In the genomic region with DNA sequence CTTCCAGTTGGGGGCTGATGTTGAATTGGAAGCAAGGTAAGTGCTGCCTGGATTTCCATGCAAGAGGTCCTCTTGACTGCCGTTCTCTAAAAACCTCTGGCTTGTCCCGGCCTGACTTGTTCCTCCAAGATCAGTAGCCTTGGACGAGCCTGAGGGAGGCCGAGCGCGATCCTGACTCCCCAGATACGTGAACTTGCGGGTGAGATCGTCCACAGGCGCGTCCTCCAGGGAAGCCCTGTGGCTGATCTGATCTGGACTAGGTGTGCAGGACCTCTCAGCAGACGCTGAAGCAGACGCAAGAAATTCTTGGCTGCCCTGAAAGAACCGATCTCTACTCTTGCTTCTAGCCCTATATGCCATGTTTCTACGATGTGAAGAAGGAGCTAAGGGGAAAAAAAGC, we compare ENCODE assay signal across 23 cellular contexts. TPM values are rescaled to one million over a fixed set of nuclear protein-coding genes. Genes with fewer than 3 reads are reported as not detected.
A peak's percentile ranks its signal among the peaks of the same experiment; 100 is the strongest.
DNase-seq lines count a peak whose midpoint lies in the region; ATAC-seq and TF ChIP-seq lines count a peak whose summit lies in the region.
"Had no signal": no experiment of that assay in that cellular context is flagged by ENCODE, and none has a peak within 500 bp of the region (broad histone marks: within the 10 kb centered on the region; RNA-seq: fewer than 3 reads in every experiment).

No MANE protein-coding gene starts in this region.

- no peak for ATAC-seq in CD8-positive, alpha-beta T cell
- ATAC-seq in activated T-helper 17 cell treated with anti-CD3 and anti-CD28 coated beads, Interleukin-2, amount 50 U/mL, for 72 hours (replicated peaks), result no peak
- ATAC-seq in natural killer cell, result no peak
- ATAC-seq: lower lobe of right lung, Right ventricle myocardium inferior had no signal

- H3K9me2 ChIP-seq in SK-N-SH, result no peaks in the 10 kb centered on the region

- H3K4me3 ChIP-seq in CD8-positive, alpha-beta T cell (ENCODE audit: low read depth, low read length), result no peak overlapping the region
- H3K4me3 ChIP-seq in SK-N-SH (ENCODE audit: low read depth in 2 of 2, low read length in 1 of 2), result no peak overlapping the region
- H3K4me3 ChIP-seq: breast epithelium, colonic mucosa, lower lobe of right lung, smooth muscle cell, stomach, tibial nerve had no signal

- no peaks in the 10 kb centered on the region for H3K27me3 ChIP-seq in CD8-positive, alpha-beta T cell (ENCODE audit: insufficient read depth, low read length)
- no peaks in the 10 kb centered on the region for H3K27me3 ChIP-seq in SK-N-SH (ENCODE audit: insufficient read depth)
- H3K27me3 ChIP-seq: breast epithelium, colonic mucosa, stomach, tibial nerve had no signal

- no peaks in the 10 kb centered on the region for H3K9me3 Mint-ChIP-seq in activated CD4-positive, alpha-beta T cell treated with anti-CD3 and anti-CD28 coated beads, Interleukin-2, amount 10 ng/mL, durations not matched to agents 24 days and 14 days
- no peaks in the 10 kb centered on the region for H3K9me3 Mint-ChIP-seq in CD8-positive, alpha-beta T cell
- H3K9me3 Mint-ChIP-seq in activated T-helper 17 cell treated with anti-CD3 and anti-CD28 coated beads, Interleukin-2, amount 50 U/mL, for 72 hours, result no peaks in the 10 kb centered on the region
- no peaks in the 10 kb centered on the region for H3K9me3 Mint-ChIP-seq in natural killer cell

- no peak overlapping the region for H3K27ac ChIP-seq in CD8-positive, alpha-beta T cell (ENCODE audit: low read depth, low read length)
- H3K27ac ChIP-seq in SK-N-SH (ENCODE audit: low read depth in 2 of 2, low read length in 1 of 2), result no peak overlapping the region
- H3K27ac ChIP-seq: colonic mucosa, lower lobe of right lung had no signal

- H3K79me2 ChIP-seq in SK-N-SH (ENCODE audit: insufficient read depth), result no peaks in the 10 kb centered on the region

- H3K9me3 ChIP-seq in CD8-positive, alpha-beta T cell (ENCODE audit: low read length), result no peaks in the 10 kb centered on the region
- no peaks in the 10 kb centered on the region for H3K9me3 ChIP-seq in SK-N-SH
- H3K9me3 ChIP-seq: breast epithelium, colonic mucosa, lower lobe of right lung, stomach, tibial nerve had no signal

- no peak overlapping the region for H3K4me2 ChIP-seq in SK-N-SH
- H3K4me2 ChIP-seq: smooth muscle cell had no signal

- H3K4me3 Mint-ChIP-seq in activated CD4-positive, alpha-beta T cell treated with anti-CD3 and anti-CD28 coated beads, Interleukin-2, amount 10 ng/mL, durations not matched to agents 24 days and 14 days, result peak overlapping the region; percentile 15
- peak overlapping the region; percentile 58 for H3K4me3 Mint-ChIP-seq in CD8-positive, alpha-beta T cell
- H3K4me3 Mint-ChIP-seq in activated T-helper 17 cell treated with anti-CD3 and anti-CD28 coated beads, Interleukin-2, amount 50 U/mL, for 72 hours, result no peak overlapping the region
- no peak overlapping the region for H3K4me3 Mint-ChIP-seq in natural killer cell

- no peak for DNase-seq in activated CD4-positive, alpha-beta T cell treated with anti-CD3 and anti-CD28 coated beads, Interleukin-2, amount 10 ng/mL, durations not matched to agents 24 days and 14 days
- DNase-seq in activated CD4-positive, alpha-beta T cell treated with anti-CD3 and anti-CD28 coated beads, Interleukin-2, amount 50 U/mL, for 4 hours, result no peak
- peak in 1 of 7 experiments; percentile 40 for DNase-seq in CD8-positive, alpha-beta T cell
- DNase-seq in natural killer cell (no peak), Kasumi-1 (lab: John Stamatoyannopoulos, UW) (no peak), SK-N-SH (no peak), nucleus accumbens (lab: John Stamatoyannopoulos, UW) (no peak)
- DNase-seq: amniotic stem cell; colonic mucosa; Karpas-422; kidney; lower lobe of right lung; NCI-H1048; NCI-H1930; NCI-H226; OCI-M1; stimulated activated CD4-positive, alpha-beta T cell treated with anti-CD3 and anti-CD28 coated beads, Interleukin-4, amount 100 ng/mL, for 1 hour; stomach had no signal

- H3K36me3 ChIP-seq in CD8-positive, alpha-beta T cell (ENCODE audit: insufficient read depth, low read length), result peaks cover 90% of the 10 kb centered on the region
- peaks cover 44 to 60% of the 10 kb centered on the region in 2 experiments for H3K36me3 ChIP-seq in SK-N-SH (replicated peaks in 1 of 2; ENCODE audit: control insufficient read depth in 1 of 2, insufficient read depth in 2 of 2, low read length in 1 of 2)

- CTCF ChIA-PET in CD8-positive, alpha-beta T cell (lab: Charles Lee), result interaction anchor here (1.0 to 3.6 kb wide), 6 partner anchors 15 to 48 kb away, joined by 3 to 14 read pairs (median 4); no protein-coding TSS in a partner anchor
- CTCF ChIA-PET in SK-N-SH (lab: Yijun Ruan, JAX), result interaction anchor here (0.6 to 1.4 kb wide), 4 partner anchors 63 to 194 kb away, joined by 3 to 10 read pairs (median 4); no protein-coding TSS in a partner anchor

- H3K27me3 Mint-ChIP-seq in activated CD4-positive, alpha-beta T cell treated with anti-CD3 and anti-CD28 coated beads, Interleukin-2, amount 10 ng/mL, durations not matched to agents 24 days and 14 days, result no peaks in the 10 kb centered on the region
- no peaks in the 10 kb centered on the region for H3K27me3 Mint-ChIP-seq in CD8-positive, alpha-beta T cell (ENCODE audit: low read depth)
- no peaks in the 10 kb centered on the region for H3K27me3 Mint-ChIP-seq in activated T-helper 17 cell treated with anti-CD3 and anti-CD28 coated beads, Interleukin-2, amount 50 U/mL, for 72 hours
- no peaks in the 10 kb centered on the region for H3K27me3 Mint-ChIP-seq in natural killer cell (ENCODE audit: low read depth in 2 of 2)

- H2AFZ ChIP-seq in SK-N-SH (ENCODE audit: low read depth), result no peak overlapping the region

- 98% methylated on average over 15 of the region's 15 CpGs for WGBS in SK-N-SH (ENCODE audit: low lambda C conversion rate)

- TF ChIP-seq RAD21 in SK-N-SH (IDR thresholded peaks at IDR 0.05; ENCODE audit: low read length), result no peak

- H3K27ac Mint-ChIP-seq in activated CD4-positive, alpha-beta T cell treated with anti-CD3 and anti-CD28 coated beads, Interleukin-2, amount 10 ng/mL, durations not matched to agents 24 days and 14 days, result peak overlapping the region; percentile 53
- peak overlapping the region; percentile 66 for H3K27ac Mint-ChIP-seq in CD8-positive, alpha-beta T cell
- peak overlapping the region; percentile 58 for H3K27ac Mint-ChIP-seq in activated T-helper 17 cell treated with anti-CD3 and anti-CD28 coated beads, Interleukin-2, amount 50 U/mL, for 72 hours
- peak overlapping the region; percentile 27 to 78 for H3K27ac Mint-ChIP-seq in natural killer cell

- H3K4me1 Mint-ChIP-seq in activated CD4-positive, alpha-beta T cell treated with anti-CD3 and anti-CD28 coated beads, Interleukin-2, amount 10 ng/mL, durations not matched to agents 24 days and 14 days, result peaks cover 73% of the 10 kb centered on the region
- peaks cover 80% of the 10 kb centered on the region for H3K4me1 Mint-ChIP-seq in CD8-positive, alpha-beta T cell (ENCODE audit: low read depth)
- peaks cover 32% of the 10 kb centered on the region for H3K4me1 Mint-ChIP-seq in activated T-helper 17 cell treated with anti-CD3 and anti-CD28 coated beads, Interleukin-2, amount 50 U/mL, for 72 hours
- H3K4me1 Mint-ChIP-seq in natural killer cell, result peaks cover 60 to 65% of the 10 kb centered on the region in 2 donors

- TF ChIP-seq EP300 in SK-N-SH (IDR thresholded peaks at IDR 0.05; ENCODE audit: borderline replicate concordance in 1 of 2, low read depth in 1 of 2, low read length in 1 of 2), result no peak

- peaks cover 9% of the 10 kb centered on the region for H3F3A ChIP-seq in SK-N-SH (replicated peaks; ENCODE audit: insufficient read depth)

- no peak for TF ChIP-seq CTCF in CD8-positive, alpha-beta T cell (IDR thresholded peaks at IDR 0.05)
- TF ChIP-seq CTCF in natural killer cell (IDR thresholded peaks at IDR 0.05) (no peak), SK-N-SH (IDR thresholded peaks at IDR 0.05) (no peak)

- intact Hi-C loops in activated CD4-positive, alpha-beta T cell treated with anti-CD3 and anti-CD28 coated beads, Interleukin-2, amount 10 ng/mL, durations not matched to agents 24 days and 14 days (cut with micrococcal nuclease), result no loop called here
- intact Hi-C loops in CD8-positive, alpha-beta T cell (cut with DNase I, micrococcal nuclease), result loop anchor here (1.0 to 10.0 kb wide), 3 partner anchors 29 to 1095 kb away; partner anchors contain the start of genes KDM7A (in 1 of the 2) and ZC3HAV1 (in 1 of the 2)
- intact Hi-C loops in natural killer cell (cut with micrococcal nuclease), result no loop called here

- peaks cover 86% of the 10 kb centered on the region for H3K36me3 Mint-ChIP-seq in activated CD4-positive, alpha-beta T cell treated with anti-CD3 and anti-CD28 coated beads, Interleukin-2, amount 10 ng/mL, durations not matched to agents 24 days and 14 days (ENCODE audit: low read depth)
- peaks cover 98% of the 10 kb centered on the region for H3K36me3 Mint-ChIP-seq in CD8-positive, alpha-beta T cell
- peaks cover 100% of the 10 kb centered on the region for H3K36me3 Mint-ChIP-seq in activated T-helper 17 cell treated with anti-CD3 and anti-CD28 coated beads, Interleukin-2, amount 50 U/mL, for 72 hours (ENCODE audit: low read depth)
- H3K36me3 Mint-ChIP-seq in natural killer cell, result peaks cover 37% of the 10 kb centered on the region

- H3K9ac ChIP-seq in SK-N-SH, result no peak overlapping the region

- POLR2A ChIA-PET in CD8-positive, alpha-beta T cell (lab: Charles Lee), result interaction anchor here (0.7 to 1.4 kb wide), 7 partner anchors 9 to 38 kb away, joined by 3 to 5 read pairs (median 3); no protein-coding TSS in a partner anchor
- POLR2A ChIA-PET in SK-N-SH (lab: Yijun Ruan, JAX), result no interaction called here

- H4K20me1 ChIP-seq in SK-N-SH (ENCODE audit: insufficient read depth), result no peaks in the 10 kb centered on the region

- peaks cover 86% of the 10 kb centered on the region for H3K4me1 ChIP-seq in CD8-positive, alpha-beta T cell (ENCODE audit: insufficient read depth, low read length)
- peaks cover 0 to 1% of the 10 kb centered on the region in 2 experiments; a peak in 1 of 4 replicates for H3K4me1 ChIP-seq in SK-N-SH (ENCODE audit: control insufficient read depth in 1 of 2, insufficient read depth in 2 of 2, low read depth in 1 of 2, low read length in 1 of 2)
- H3K4me1 ChIP-seq: breast epithelium, colonic mucosa had no signal

RNA-seq across cellular contexts. Expression of gene ZC3HAV1, which starts 29.7 kb away (rescaled TPM):
- total RNA-seq in activated CD4-positive, alpha-beta T cell treated with anti-CD3 and anti-CD28 coated beads, Interleukin-2, amount 10 ng/mL, durations not matched to agents 24 days and 14 days, result 86.1 and 90.5 TPM in 2 replicates
- total RNA-seq in CD8-positive, alpha-beta T cell, result 100 to 1,000 TPM; 194 to 198 TPM
- 100 to 1,000 TPM; 111 to 150 TPM for total RNA-seq in activated T-helper 17 cell treated with anti-CD3 and anti-CD28 coated beads, Interleukin-2, amount 50 U/mL, for 72 hours
- total RNA-seq in natural killer cell, result 100 to 1,000 TPM; 129 to 153 (median 137) TPM
- polyA plus RNA-seq in SK-N-SH (2012; rRNA removed), result 11.2 and 12.4 TPM in 2 replicates
- 13.3 and 13.5 TPM in 2 replicates for polyA plus RNA-seq in SK-N-SH (2012; cell fraction: cytosol; rRNA removed)
- polyA plus RNA-seq in SK-N-SH (2012; cell fraction: nucleus; rRNA removed), result 7.1 and 12.6 TPM in 2 replicates

RNA-seq across cellular contexts. Expression of gene ZC3HAV1L, which starts 44.0 kb away (rescaled TPM):
- 36.5 and 38.5 TPM in 2 replicates for total RNA-seq in activated CD4-positive, alpha-beta T cell treated with anti-CD3 and anti-CD28 coated beads, Interleukin-2, amount 10 ng/mL, durations not matched to agents 24 days and 14 days
- under 1 TPM; 0.16 to 0.44 TPM for total RNA-seq in CD8-positive, alpha-beta T cell
- 10 to 100 TPM; 23.6 to 32.4 TPM for total RNA-seq in activated T-helper 17 cell treated with anti-CD3 and anti-CD28 coated beads, Interleukin-2, amount 50 U/mL, for 72 hours
- 1 to 10 TPM in 2 of 3 donors, under 1 TPM in 1; 0.75 to 2.3 (median 1.1) TPM for total RNA-seq in natural killer cell
- polyA plus RNA-seq in SK-N-SH (2012; rRNA removed), result 9.7 and 14.5 TPM in 2 replicates
- polyA plus RNA-seq in SK-N-SH (2012; cell fraction: cytosol; rRNA removed), result 9.1 and 10.8 TPM in 2 replicates
- polyA plus RNA-seq in SK-N-SH (2012; cell fraction: nucleus; rRNA removed), result 27.2 TPM in 2 replicates

Comparison
In these comparisons a context has a peak if more than half of its experiments do, and no peak if none do; other contexts are left out.
1. H3K4me3 Mint-ChIP-seq: peak in activated CD4-positive, alpha-beta T cell treated with anti-CD3 and anti-CD28 coated beads, Interleukin-2, amount 10 ng/mL, durations not matched to agents 24 days and 14 days (single experiment) and CD8-positive, alpha-beta T cell (single experiment); none in activated T-helper 17 cell treated with anti-CD3 and anti-CD28 coated beads, Interleukin-2, amount 50 U/mL, for 72 hours (single experiment) and natural killer cell (single experiment).
2. RNA of gene ZC3HAV1L, which starts 44.0 kb away (total RNA-seq): 36.5 to 38.5 TPM in activated CD4-positive, alpha-beta T cell treated with anti-CD3 and anti-CD28 coated beads, Interleukin-2, amount 10 ng/mL, durations not matched to agents 24 days and 14 days and 23.6 to 32.4 TPM in activated T-helper 17 cell treated with anti-CD3 and anti-CD28 coated beads, Interleukin-2, amount 50 U/mL, for 72 hours; 0.75 to 2.3 TPM in natural killer cell and 0.16 to 0.44 TPM in CD8-positive, alpha-beta T cell; every median in the first group is over 4 times any median in the second.
3. intact Hi-C loops: an anchor here in CD8-positive, alpha-beta T cell (1.0 to 10.0 kb wide); none called in activated CD4-positive, alpha-beta T cell treated with anti-CD3 and anti-CD28 coated beads, Interleukin-2, amount 10 ng/mL, durations not matched to agents 24 days and 14 days and natural killer cell.
4. Peak in every context shown above with its lines, with median percentiles within 50 percentile points of each other: H3K27ac Mint-ChIP-seq.